Comparison of ENCODE assay signal across 8 cellular contexts in the genomic region with DNA sequence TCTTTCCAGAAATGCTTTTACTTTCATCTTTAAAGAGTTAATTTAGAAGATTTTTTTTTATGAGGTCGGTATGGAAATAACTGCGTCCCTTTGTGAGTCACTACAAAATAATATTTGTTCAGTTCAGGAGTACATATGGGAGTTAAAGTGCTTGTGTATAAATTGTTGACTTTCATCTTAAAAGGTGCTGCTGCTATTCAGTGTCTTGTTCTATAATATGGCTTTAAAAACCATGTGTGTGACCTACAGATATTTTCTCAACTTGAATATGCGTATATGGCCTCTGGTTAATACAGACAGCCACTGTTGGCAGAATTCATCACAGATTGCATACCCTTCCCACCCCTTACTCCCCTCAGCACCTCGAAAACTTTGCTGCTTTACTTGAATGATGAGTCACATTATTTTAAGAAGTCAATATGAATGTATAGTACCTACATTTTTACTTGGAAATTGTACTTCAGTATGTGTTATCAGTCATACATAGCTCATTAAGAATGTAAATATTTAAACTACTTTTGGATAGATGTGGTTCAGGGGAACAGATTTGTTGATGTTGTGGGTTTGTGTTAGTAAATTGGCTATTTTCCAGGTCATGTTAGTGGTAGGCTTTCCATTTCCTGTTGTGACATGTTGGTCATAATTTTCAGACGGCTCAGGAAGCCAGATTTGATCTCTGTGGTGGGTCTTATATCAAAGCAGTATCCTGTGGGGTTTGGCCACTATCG. TPM values are rescaled to one million over a fixed set of nuclear protein-coding genes. Genes with fewer than 3 reads are reported as not detected.
DNase-seq lines count a peak whose midpoint lies in the region; ATAC-seq and TF ChIP-seq lines count a peak whose summit lies in the region.

No MANE protein-coding gene starts in this region.

- TF ChIP-seq CTCF in heart left ventricle (IDR thresholded peaks at IDR 0.05) (no peak), MM.1S (IDR thresholded peaks at IDR 0.05; ENCODE audit: low read length) (no peak)

- H3K4me1 ChIP-seq in heart left ventricle (peaks cover 0 to 48% (median 30%) of the 10 kb centered on the region in 12 donors), MM.1S (ENCODE audit: low read length) (peaks cover 15% of the 10 kb centered on the region), iPS-15b (ENCODE audit: control insufficient read depth, insufficient read depth, low read length) (peaks cover 2% of the 10 kb centered on the region)

- no peak for ATAC-seq in heart left ventricle
- no peak for ATAC-seq in left ventricle myocardium superior
- ATAC-seq in GM18505 (IDR thresholded peaks at IDR 0.05; ENCODE audit: unreplicated experiment), result no peak

- peaks cover 6% of the 10 kb centered on the region for H3F3A ChIP-seq in MM.1S (ENCODE audit: insufficient read depth, low read length)

- H3K4me3 Mint-ChIP-seq in activated T-helper 1 cell treated with anti-CD3 and anti-CD28 coated beads, Interleukin-12 subunit alpha, Interleukin-12 subunit beta, Interleukin-2, Interleukin-4 antibody, amounts not matched to agents 30 ng/mL and 10 ng/mL and 1 ng/mL, durations not matched to agents 14 hours and 24 hours and 36 hours, result peak overlapping the region; percentile 84
- H3K4me3 Mint-ChIP-seq in stimulated activated naive CD8-positive, alpha-beta T cell treated with anti-CD3 and anti-CD28 coated beads, Interleukin-15, Interleukin-2, amounts not matched to agents 100 ng/mL and 50 ng/mL, for 24 hours, result peak overlapping the region; percentile 95

- H3K79me2 ChIP-seq in MM.1S (ENCODE audit: low read length), result peaks cover 63% of the 10 kb centered on the region

- H2AFZ ChIP-seq in MM.1S (ENCODE audit: low read length), result no peak overlapping the region

- H4K20me1 ChIP-seq in MM.1S (ENCODE audit: insufficient read depth, low read length), result no peaks in the 10 kb centered on the region

- H3K4me1 Mint-ChIP-seq in activated T-helper 1 cell treated with anti-CD3 and anti-CD28 coated beads, Interleukin-12 subunit alpha, Interleukin-12 subunit beta, Interleukin-2, Interleukin-4 antibody, amounts not matched to agents 30 ng/mL and 10 ng/mL and 1 ng/mL, durations not matched to agents 14 hours and 24 hours and 36 hours (ENCODE audit: low read depth), result peaks cover 71% of the 10 kb centered on the region
- H3K4me1 Mint-ChIP-seq in stimulated activated naive CD8-positive, alpha-beta T cell treated with anti-CD3 and anti-CD28 coated beads, Interleukin-15, Interleukin-2, amounts not matched to agents 100 ng/mL and 50 ng/mL, for 24 hours (ENCODE audit: low read depth), result peaks cover 65% of the 10 kb centered on the region

- H3K9me3 ChIP-seq in heart left ventricle (no peaks in the 10 kb centered on the region), MM.1S (replicated peaks; ENCODE audit: insufficient read depth, low read length) (no peaks in the 10 kb centered on the region), iPS-15b (ENCODE audit: control insufficient read depth, insufficient read depth, low read length) (no peaks in the 10 kb centered on the region)

- 4 to 8% (median 6%) methylated on average over 6 of the region's 6 CpGs for WGBS in heart left ventricle, 4 donors

- H3K9me3 Mint-ChIP-seq in activated T-helper 1 cell treated with anti-CD3 and anti-CD28 coated beads, Interleukin-12 subunit alpha, Interleukin-12 subunit beta, Interleukin-2, Interleukin-4 antibody, amounts not matched to agents 30 ng/mL and 10 ng/mL and 1 ng/mL, durations not matched to agents 14 hours and 24 hours and 36 hours, result no peaks in the 10 kb centered on the region
- no peaks in the 10 kb centered on the region for H3K9me3 Mint-ChIP-seq in stimulated activated naive CD8-positive, alpha-beta T cell treated with anti-CD3 and anti-CD28 coated beads, Interleukin-15, Interleukin-2, amounts not matched to agents 100 ng/mL and 50 ng/mL, for 24 hours

- no peaks in the 10 kb centered on the region for H3K27me3 Mint-ChIP-seq in activated T-helper 1 cell treated with anti-CD3 and anti-CD28 coated beads, Interleukin-12 subunit alpha, Interleukin-12 subunit beta, Interleukin-2, Interleukin-4 antibody, amounts not matched to agents 30 ng/mL and 10 ng/mL and 1 ng/mL, durations not matched to agents 14 hours and 24 hours and 36 hours (ENCODE audit: insufficient read depth)
- no peaks in the 10 kb centered on the region for H3K27me3 Mint-ChIP-seq in stimulated activated naive CD8-positive, alpha-beta T cell treated with anti-CD3 and anti-CD28 coated beads, Interleukin-15, Interleukin-2, amounts not matched to agents 100 ng/mL and 50 ng/mL, for 24 hours

- H3K27me3 ChIP-seq in heart left ventricle (no peaks in the 10 kb centered on the region), MM.1S (replicated peaks; ENCODE audit: insufficient read depth, low read length) (no peaks in the 10 kb centered on the region), iPS-15b (ENCODE audit: control insufficient read depth, insufficient read depth, low read length) (no peaks in the 10 kb centered on the region)

- H3K9me2 ChIP-seq in MM.1S (replicated peaks; ENCODE audit: insufficient read depth, low read length), result no peaks in the 10 kb centered on the region

- H3K9ac ChIP-seq in MM.1S (ENCODE audit: low read length), result peak overlapping the region; percentile 92; the same call in 1 of the 2 replicates
- no peak overlapping the region for H3K9ac ChIP-seq in iPS-15b (ENCODE audit: low read depth, low read length)

- peak overlapping the region in 11 of 12 donors; percentile 59 to 97 (median 93) for H3K27ac ChIP-seq in heart left ventricle
- peak overlapping the region; percentile 14; the same call in 1 of the 2 replicates for H3K27ac ChIP-seq in MM.1S (ENCODE audit: low read length)

- peaks cover 3% of the 10 kb centered on the region for H3K36me3 Mint-ChIP-seq in activated T-helper 1 cell treated with anti-CD3 and anti-CD28 coated beads, Interleukin-12 subunit alpha, Interleukin-12 subunit beta, Interleukin-2, Interleukin-4 antibody, amounts not matched to agents 30 ng/mL and 10 ng/mL and 1 ng/mL, durations not matched to agents 14 hours and 24 hours and 36 hours (ENCODE audit: low read depth)
- H3K36me3 Mint-ChIP-seq in stimulated activated naive CD8-positive, alpha-beta T cell treated with anti-CD3 and anti-CD28 coated beads, Interleukin-15, Interleukin-2, amounts not matched to agents 100 ng/mL and 50 ng/mL, for 24 hours (ENCODE audit: low read depth), result peaks cover 9% of the 10 kb centered on the region

- H3K36me3 ChIP-seq in heart left ventricle, result no peaks in the 10 kb centered on the region
- H3K36me3 ChIP-seq in MM.1S (replicated peaks; ENCODE audit: insufficient read depth, low read length), result no peaks in the 10 kb centered on the region
- no peaks in the 10 kb centered on the region for H3K36me3 ChIP-seq in iPS-15b (ENCODE audit: control insufficient read depth, insufficient read depth, low read length)

- H3K4me2 ChIP-seq in MM.1S (ENCODE audit: low read depth, low read length), result peak overlapping the region; percentile 91

- no peak for DNase-seq in heart left ventricle
- DNase-seq in left ventricle myocardium superior, result no peak
- DNase-seq in MM.1S, result peak; percentile 40
- no peak for DNase-seq in activated T-helper 1 cell treated with anti-CD3 and anti-CD28 coated beads, Interleukin-12 subunit alpha, Interleukin-12 subunit beta, Interleukin-2, Interleukin-4 antibody, amounts not matched to agents 30 ng/mL and 10 ng/mL and 1 ng/mL, durations not matched to agents 14 hours and 24 hours and 36 hours (ENCODE audit: low spot score)
- no peak for DNase-seq in C1 segment of cervical spinal cord (lab: John Stamatoyannopoulos, UW)

- peak overlapping the region; percentile 55 to 84 (median 71) for H3K4me3 ChIP-seq in heart left ventricle
- H3K4me3 ChIP-seq in MM.1S (ENCODE audit: low read length), result peak overlapping the region; percentile 98
- H3K4me3 ChIP-seq in iPS-15b (ENCODE audit: low read depth, low read length), result peak overlapping the region; percentile 98

- intact Hi-C loops in heart left ventricle (cut with DNase I), result loop anchor here in 8 of 10 donors (2.0 to 10.0 kb wide), 7 partner anchors 37 to 403 kb away; a partner anchor contains a TSS
- intact Hi-C loops in left ventricle myocardium superior (cut with micrococcal nuclease), result loop anchor here (2.0 kb wide), 1 partner anchor 41 kb away; no protein-coding TSS in a partner anchor
- intact Hi-C loops in activated T-helper 1 cell treated with anti-CD3 and anti-CD28 coated beads, Interleukin-12 subunit alpha, Interleukin-12 subunit beta, Interleukin-2, Interleukin-4 antibody, amounts not matched to agents 30 ng/mL and 10 ng/mL and 1 ng/mL, durations not matched to agents 14 hours and 24 hours and 36 hours (cut with micrococcal nuclease), result loop anchor here (1.0 to 5.0 kb wide), 2 partner anchors 38 to 1110 kb away; no protein-coding TSS in a partner anchor

- TF ChIP-seq POLR2A in heart left ventricle (IDR thresholded peaks at IDR 0.05), result no peak
- no peak for TF ChIP-seq POLR2A in GM18505 (IDR thresholded peaks at IDR 0.05; ENCODE audit: borderline replicate concordance, extremely low read depth, insufficient read depth, insufficient read length)

- peak overlapping the region; percentile 84 for H3K27ac Mint-ChIP-seq in activated T-helper 1 cell treated with anti-CD3 and anti-CD28 coated beads, Interleukin-12 subunit alpha, Interleukin-12 subunit beta, Interleukin-2, Interleukin-4 antibody, amounts not matched to agents 30 ng/mL and 10 ng/mL and 1 ng/mL, durations not matched to agents 14 hours and 24 hours and 36 hours
- peak overlapping the region; percentile 93 for H3K27ac Mint-ChIP-seq in stimulated activated naive CD8-positive, alpha-beta T cell treated with anti-CD3 and anti-CD28 coated beads, Interleukin-15, Interleukin-2, amounts not matched to agents 100 ng/mL and 50 ng/mL, for 24 hours

RNA-seq across cellular contexts. Expression of a gene that starts 1.5 kb away (rescaled TPM):
- total RNA-seq in heart left ventricle (10 to 100 TPM; 46.4 to 86.2 (median 59.3) TPM), left ventricle myocardium superior (65.9 TPM)
- 10 to 100 TPM; 17.4 to 30.2 TPM for polyA plus RNA-seq in heart left ventricle
- 29.4 and 30.2 TPM in 2 replicates for total RNA-seq in activated T-helper 1 cell treated with anti-CD3 and anti-CD28 coated beads, Interleukin-12 subunit alpha, Interleukin-12 subunit beta, Interleukin-2, Interleukin-4 antibody, amounts not matched to agents 30 ng/mL and 10 ng/mL and 1 ng/mL, durations not matched to agents 14 hours and 24 hours and 36 hours

RNA-seq across cellular contexts. Expression of a gene that starts 9.5 kb away (rescaled TPM):
- total RNA-seq in heart left ventricle, result 10 to 100 TPM in 7 of 9 donors, 1 to 10 TPM in 2; 6.8 to 17.8 (median 14.7) TPM
- 1 to 10 TPM; 4.8 to 6.4 TPM for polyA plus RNA-seq in heart left ventricle
- total RNA-seq in left ventricle myocardium superior, result 15.9 TPM
- total RNA-seq in activated T-helper 1 cell treated with anti-CD3 and anti-CD28 coated beads, Interleukin-12 subunit alpha, Interleukin-12 subunit beta, Interleukin-2, Interleukin-4 antibody, amounts not matched to agents 30 ng/mL and 10 ng/mL and 1 ng/mL, durations not matched to agents 14 hours and 24 hours and 36 hours, result 9.1 and 11.6 TPM in 2 replicates
